8 cellular contexts compared by ENCODE assay signal in the genomic region with DNA sequence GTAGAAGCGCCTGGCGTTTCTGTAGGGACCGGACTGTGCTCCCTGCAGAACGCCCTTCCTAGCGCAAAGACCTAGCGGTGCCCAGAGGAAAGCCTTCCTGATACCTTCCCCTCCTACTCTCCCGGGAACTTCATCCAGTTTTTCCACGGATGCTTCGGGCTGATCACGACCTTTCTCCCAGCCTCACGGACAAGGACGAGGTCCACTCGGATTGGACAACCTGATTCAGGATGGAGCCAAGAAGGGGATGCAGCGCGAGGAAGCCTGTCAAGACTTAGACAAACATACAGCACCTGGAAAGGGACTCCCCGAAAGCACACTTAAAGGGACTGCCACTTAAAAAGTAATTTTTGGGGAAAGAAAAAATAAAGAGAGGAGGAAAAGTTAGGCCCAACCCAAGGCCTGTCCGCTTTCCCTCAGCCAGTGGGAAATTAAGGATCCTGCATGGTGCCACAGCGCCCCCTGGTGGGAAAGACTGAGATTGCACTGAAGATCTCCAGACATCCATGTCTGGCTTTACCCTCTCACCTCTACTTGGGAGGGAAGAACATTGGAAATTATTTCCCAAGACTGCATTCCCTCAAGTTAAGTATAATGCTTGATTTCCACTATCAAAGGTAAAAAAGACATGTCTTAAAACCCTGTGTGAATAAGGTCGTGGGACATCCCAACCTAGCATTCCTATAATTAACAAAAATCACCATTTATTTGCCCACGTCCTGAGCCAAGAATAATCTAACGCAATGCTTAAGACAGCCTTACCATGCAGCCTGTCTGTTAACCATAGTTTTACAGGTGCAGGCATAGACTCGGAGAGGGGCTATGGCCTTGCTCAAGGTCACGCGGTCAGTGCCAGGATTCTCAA. TPM values are rescaled to one million over a fixed set of nuclear protein-coding genes. Genes with fewer than 3 reads are reported as not detected.
DNase-seq lines count a peak whose midpoint lies in the region; ATAC-seq and TF ChIP-seq lines count a peak whose summit lies in the region.

No MANE protein-coding gene starts in this region.

- no peaks in the 10 kb centered on the region for H3K9me3 ChIP-seq in ovary
- H3K9me3 ChIP-seq in transverse colon: no peaks in the 10 kb centered on the region

- intact Hi-C loops in ovary (cut with DNase I): no loop called here
- intact Hi-C loops in transverse colon (cut with DNase I; ENCODE audit: low total_unique reads): no loop called here

- DNase-seq in BJ (ENCODE audit: low read depth): no peak
- peak; percentile 76 for DNase-seq in OCI-M1 (lab: John Stamatoyannopoulos, UW)
- peak; percentile 51 for DNase-seq in activated T-helper 1 cell treated with Interleukin-2 at 50 U/mL for 16 hours (ENCODE audit: low read depth)
- DNase-seq in foreskin fibroblast: peak in 1 of 2 donors; percentile 79
- DNase-seq in ovary: peak; percentile 52 to 80 (median 73)
- peak; percentile 79 for DNase-seq in transverse colon

- POLR2A ChIA-PET in BJ (lab: Charles Lee): no interaction called here

- peak; percentile 96 for TF ChIP-seq CTCF in BJ (IDR thresholded peaks at IDR 0.05; ENCODE audit: insufficient read depth, low read depth, low read length)
- TF ChIP-seq CTCF in foreskin fibroblast (IDR thresholded peaks at IDR 0.05; ENCODE audit: low read depth, low read length): peak; percentile 95
- TF ChIP-seq CTCF in ovary (IDR thresholded peaks at IDR 0.05): peak; percentile 59 to 74 (median 63)
- peak; percentile 92 to 100 (median 98) for TF ChIP-seq CTCF in transverse colon (IDR thresholded peaks at IDR 0.05)

- CTCF ChIA-PET in BJ (lab: Yijun Ruan, JAX): interaction anchor here (0.5 to 2.7 kb wide), 12 partner anchors 8 to 936 kb away, joined by 3 to 12 read pairs (median 5); no protein-coding TSS in a partner anchor

- no peak for TF ChIP-seq POLR2A in ovary (IDR thresholded peaks at IDR 0.05)
- TF ChIP-seq POLR2A in transverse colon (IDR thresholded peaks at IDR 0.05): no peak

- ATAC-seq in GM21528 (IDR thresholded peaks at IDR 0.05; ENCODE audit: low FRiP score, unreplicated experiment) (peak; percentile 66), GM18873 (IDR thresholded peaks at IDR 0.05; ENCODE audit: low FRiP score, unreplicated experiment) (no peak)

- WGBS in ovary, 3 donors: 76 to 81% (median 78%) methylated on average over 24 of the region's 24 CpGs
- WGBS in transverse colon (ENCODE audit: low coverage in 1 of 2), 2 donors: 76 to 84% methylated on average over 8 to 24 of the region's 24 CpGs

- in situ Hi-C loops in transverse colon (cut with MboI; ENCODE audit: low pct_ligation_motif_present in 1 of 4, low pct_unique_long_range_greater_than_20kb in 1 of 4, low sequenced_read_pairs in 3 of 4): loop anchor here in 3 of 4 donors (5.0 to 25.0 kb wide), 5 partner anchors 560 to 1310 kb away; a partner anchor contains a TSS

- peaks cover 2% of the 10 kb centered on the region for H3K4me1 ChIP-seq in ovary (ENCODE audit: insufficient read depth)
- H3K4me1 ChIP-seq in transverse colon: no peaks in the 10 kb centered on the region

- H3K27ac ChIP-seq in ovary: no peak overlapping the region
- no peak overlapping the region for H3K27ac ChIP-seq in transverse colon

- H3K4me3 ChIP-seq in BJ (ENCODE audit: low read depth, low read length) (no peak overlapping the region), foreskin fibroblast (ENCODE audit: low read depth in 1 of 2, low read length in 2 of 2) (no peak overlapping the region), ovary (no peak overlapping the region), transverse colon (no peak overlapping the region)

- TF ChIP-seq EP300 in ovary (IDR thresholded peaks at IDR 0.05) (no peak), transverse colon (IDR thresholded peaks at IDR 0.05; ENCODE audit: low read depth) (no peak)

- H3K36me3 ChIP-seq in BJ (ENCODE audit: control insufficient read depth, insufficient read depth, low read length) (no peaks in the 10 kb centered on the region), ovary (no peaks in the 10 kb centered on the region), transverse colon (no peaks in the 10 kb centered on the region)

- no peaks in the 10 kb centered on the region for H3K27me3 ChIP-seq in BJ (ENCODE audit: control insufficient read depth, insufficient read depth, low read length)
- H3K27me3 ChIP-seq in ovary: no peaks in the 10 kb centered on the region
- H3K27me3 ChIP-seq in transverse colon: no peaks in the 10 kb centered on the region

RNA-seq across cellular contexts. Expression of a gene that starts 13.4 kb away (rescaled TPM):
- polyA plus RNA-seq in BJ (2011; rRNA removed): 55.8 and 98.0 TPM in 2 replicates
- polyA minus RNA-seq in BJ (2011; rRNA and poly(A)+ RNA removed): 11.6 and 16.5 TPM in 2 replicates
- 10 to 100 TPM; 49.5 to 66.3 (median 56.6) TPM for total RNA-seq in ovary
- 100 to 1,000 TPM in 1 of 2 donors, 10 to 100 TPM in 1; 43.9 to 116 TPM for polyA plus RNA-seq in ovary
- total RNA-seq in transverse colon: 10 to 100 TPM; 10.3 to 43.0 (median 35.4) TPM
